21 cellular contexts compared by ENCODE assay signal in the genomic region with DNA sequence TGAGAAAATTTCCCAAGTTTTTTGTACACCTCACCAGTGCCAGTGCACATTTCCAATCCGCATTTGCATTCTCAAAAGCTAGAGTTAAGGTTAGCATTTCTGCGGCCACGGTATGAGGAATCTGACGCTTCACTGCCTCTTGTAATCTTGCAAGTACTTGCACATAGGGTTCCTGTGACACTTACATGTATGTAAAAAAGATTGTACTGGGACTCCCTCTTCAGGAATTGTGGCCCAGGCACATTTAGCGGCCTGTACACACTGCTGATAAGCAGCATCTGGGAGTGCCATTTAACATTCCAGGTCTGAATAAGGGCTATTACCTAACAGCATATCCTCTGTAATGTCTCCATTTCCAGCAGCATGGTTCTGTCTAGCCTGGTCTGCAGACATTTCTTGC.
DNase-seq lines count a peak whose midpoint lies in the region; ATAC-seq and TF ChIP-seq lines count a peak whose summit lies in the region.
"Had no signal": no experiment of that assay in that cellular context is flagged by ENCODE, and none has a peak within 500 bp of the region (broad histone marks: within the 10 kb centered on the region; RNA-seq: fewer than 3 reads in every experiment).

No MANE protein-coding gene starts in this region.

- H3K9ac ChIP-seq in trophoblast cell (ENCODE audit: low read length): no peak overlapping the region
- H3K9ac ChIP-seq: GM23248 had no signal

- H3K23ac ChIP-seq in trophoblast cell (ENCODE audit: low read length): no peak overlapping the region

- no peaks in the 10 kb centered on the region for H3K9me3 Mint-ChIP-seq in Calu3 (ENCODE audit: low read depth, unreplicated experiment)
- H3K9me3 Mint-ChIP-seq in naive thymus-derived CD4-positive, alpha-beta T cell: peaks cover 0 to 4% (median 0%) of the 10 kb centered on the region in 11 donors

- H3K4me2 ChIP-seq in OCI-LY7 (ENCODE audit: low read length): no peak overlapping the region
- no peak overlapping the region for H3K4me2 ChIP-seq in trophoblast cell (ENCODE audit: low read length)

- H3K18ac ChIP-seq in trophoblast cell (ENCODE audit: low read length): no peak overlapping the region

- no peak overlapping the region for H4K12ac ChIP-seq in trophoblast cell (ENCODE audit: low read depth, low read length)

- H3K9me3 ChIP-seq in OCI-LY7 (ENCODE audit: low read length) (no peaks in the 10 kb centered on the region), trophoblast cell (ENCODE audit: insufficient read depth, low read depth, low read length) (no peaks in the 10 kb centered on the region)
- H3K9me3 ChIP-seq in naive thymus-derived CD4-positive, alpha-beta T cell (ENCODE audit: control insufficient read depth in 2 of 3, low read length in 3 of 3): no peaks in the 10 kb centered on the region
- H3K9me3 ChIP-seq: HAP-1 had no signal

- no peak overlapping the region for H3K14ac ChIP-seq in trophoblast cell (ENCODE audit: low read length)

- no peaks in the 10 kb centered on the region for H3K27me3 ChIP-seq in trophoblast cell (ENCODE audit: insufficient read depth, low read length)
- no peaks in the 10 kb centered on the region for H3K27me3 ChIP-seq in naive thymus-derived CD4-positive, alpha-beta T cell (ENCODE audit: control insufficient read depth in 2 of 2, insufficient read depth in 2 of 2, low read length in 2 of 2)

- no peak overlapping the region for H3K27ac Mint-ChIP-seq in Calu3 (ENCODE audit: unreplicated experiment)
- H3K27ac Mint-ChIP-seq in naive thymus-derived CD4-positive, alpha-beta T cell: no peak overlapping the region
- H3K27ac Mint-ChIP-seq: IgD-negative memory B cell had no signal

- no peak overlapping the region for H3K4ac ChIP-seq in trophoblast cell (ENCODE audit: low read depth, low read length)

- H3K27ac ChIP-seq in OCI-LY7 (ENCODE audit: low read depth, low read length, poor library complexity, severe bottlenecking) (no peak overlapping the region), trophoblast cell (ENCODE audit: low read depth, low read length) (no peak overlapping the region)
- no peak overlapping the region for H3K27ac ChIP-seq in naive thymus-derived CD4-positive, alpha-beta T cell (ENCODE audit: low read depth, low read length)
- H3K27ac ChIP-seq: GM23248, HL-60 had no signal

- no peaks in the 10 kb centered on the region for H3K79me2 ChIP-seq in OCI-LY7 (ENCODE audit: insufficient read depth, low read depth, low read length)
- H3K79me2 ChIP-seq in trophoblast cell (ENCODE audit: control insufficient read depth, insufficient read depth, low read length, poor library complexity): no peaks in the 10 kb centered on the region

- BruUV-seq in Calu3 (replicated peaks; lab: Mats Ljungman, UMichigan) (no TSS peak), OCI-LY7 (replicated peaks; lab: Mats Ljungman, UMichigan) (no TSS peak)

- no peaks in the 10 kb centered on the region for H3K79me1 ChIP-seq in trophoblast cell (ENCODE audit: low read length)

- CTCF ChIA-PET in Calu3 (lab: Charles Lee): no interaction called here
- CTCF ChIA-PET in OCI-LY7 (lab: Charles Lee; ENCODE audit: unreplicated experiment): no interaction called here
- CTCF ChIA-PET in naive thymus-derived CD4-positive, alpha-beta T cell (lab: Charles Lee): no interaction called here

- H3K4me1 ChIP-seq in OCI-LY7 (ENCODE audit: insufficient read depth, low read length, poor library complexity, severe bottlenecking): peaks cover 50% of the 10 kb centered on the region
- no peaks in the 10 kb centered on the region for H3K4me1 ChIP-seq in trophoblast cell (ENCODE audit: control insufficient read depth in 1 of 2, insufficient read depth in 2 of 2, low read length in 2 of 2)
- no peaks in the 10 kb centered on the region for H3K4me1 ChIP-seq in naive thymus-derived CD4-positive, alpha-beta T cell (ENCODE audit: control insufficient read depth in 2 of 2, insufficient read depth in 2 of 2, low read length in 2 of 2)
- H3K4me1 ChIP-seq: HAP-1 had no signal

- peak overlapping the region; percentile 13 for H3K4me3 Mint-ChIP-seq in Calu3 (ENCODE audit: low read depth, unreplicated experiment)
- no peak overlapping the region for H3K4me3 Mint-ChIP-seq in naive thymus-derived CD4-positive, alpha-beta T cell
- H3K4me3 Mint-ChIP-seq: IgD-negative memory B cell had no signal

- H3K4me3 ChIP-seq in OCI-LY7 (ENCODE audit: low read depth, low read length, poor library complexity, severe bottlenecking) (no peak overlapping the region), trophoblast cell (ENCODE audit: low read depth, low read length) (no peak overlapping the region)
- H3K4me3 ChIP-seq in naive thymus-derived CD4-positive, alpha-beta T cell (ENCODE audit: low read length): no peak overlapping the region
- H3K4me3 ChIP-seq: GM23248, HAP-1 had no signal

- H3K36me3 Mint-ChIP-seq in Calu3 (ENCODE audit: insufficient read depth, unreplicated experiment): no peaks in the 10 kb centered on the region
- H3K36me3 Mint-ChIP-seq in naive thymus-derived CD4-positive, alpha-beta T cell: no peaks in the 10 kb centered on the region

- H2BK5ac ChIP-seq in trophoblast cell (ENCODE audit: low read depth, low read length, poor library complexity): no peak overlapping the region

- POLR2A ChIA-PET in OCI-LY7 (lab: Charles Lee): interaction anchor here (0.5 to 1.3 kb wide), 3 partner anchors 27 to 658 kb away, joined by 3 to 5 read pairs (median 5); no protein-coding TSS in a partner anchor
- POLR2A ChIA-PET in naive thymus-derived CD4-positive, alpha-beta T cell (lab: Charles Lee): no interaction called here

- WGBS in trophoblast cell (ENCODE audit: extremely low coverage, insufficient coverage, insufficient read length): no CpG with 5 or more reads among the region's 5 CpGs

- no peak overlapping the region for H2AK5ac ChIP-seq in trophoblast cell (ENCODE audit: low read length)

- H4K8ac ChIP-seq in trophoblast cell (ENCODE audit: low read depth, low read length): no peak overlapping the region

- no peaks in the 10 kb centered on the region for H3K27me3 Mint-ChIP-seq in Calu3 (ENCODE audit: unreplicated experiment)
- H3K27me3 Mint-ChIP-seq in naive thymus-derived CD4-positive, alpha-beta T cell: peaks cover 2 to 21% (median 6%) of the 10 kb centered on the region in 5 donors

- TF ChIP-seq CTCF in Calu3 (IDR thresholded peaks at IDR 0.05; ENCODE audit: unreplicated experiment): no peak
- TF ChIP-seq CTCF in OCI-LY7 (conservative IDR thresholded peaks at IDR 0.05; ENCODE audit: low read length): no peak
- TF ChIP-seq CTCF in GM10266 (IDR thresholded peaks at IDR 0.05; ENCODE audit: control insufficient read depth, insufficient read depth, low read depth, missing control alignments): no peak

- H4K20me1 ChIP-seq in OCI-LY7 (ENCODE audit: insufficient read depth, low read length): no peaks in the 10 kb centered on the region

- H3K9me2 ChIP-seq in OCI-LY7 (ENCODE audit: insufficient read depth, low read length): no peaks in the 10 kb centered on the region

- no peak overlapping the region for H4K91ac ChIP-seq in trophoblast cell (ENCODE audit: low read depth, low read length)

- DNase-seq in Calu3 (no peak), OCI-LY7 (ENCODE audit: low spot score) (peak; percentile 18), islet precursor cell (peak; percentile 78), trophoblast cell (peak; percentile 89 to 92), GM10266 (ENCODE audit: extremely low spot score) (no peak)
- DNase-seq in naive thymus-derived CD4-positive, alpha-beta T cell: no peak
- DNase-seq: C1 segment of cervical spinal cord, DMS 273 treated with DMSO at 0.1 percent for 48 hours, DND-41, GM23248, MM.1S, NCI-H1092, NCI-H1436 treated with DMSO at 0.1 percent for 48 hours, NCI-H2029 treated with DMSO at 0.1 percent for 48 hours, NCI-H2171 treated with DMSO at 0.1 percent for 48 hours, NCI-H774, SIG-M5 had no signal

- H2AFZ ChIP-seq in OCI-LY7 (ENCODE audit: low read length) (no peak overlapping the region), trophoblast cell (ENCODE audit: insufficient read depth, low read length, poor library complexity) (no peak overlapping the region)
- H2AFZ ChIP-seq: GM23248 had no signal

- no peak overlapping the region for H2BK12ac ChIP-seq in trophoblast cell (ENCODE audit: low read length)

- no peak overlapping the region for H2BK120ac ChIP-seq in trophoblast cell (ENCODE audit: insufficient read depth, low read length, poor library complexity)

- intact Hi-C loops in Calu3 (cut with micrococcal nuclease; ENCODE audit: unreplicated experiment) (no loop called here), OCI-LY7 (cut with micrococcal nuclease; ENCODE audit: unreplicated experiment) (no loop called here)
- intact Hi-C loops in naive thymus-derived CD4-positive, alpha-beta T cell (cut with micrococcal nuclease): no loop called here

- H3K4me1 Mint-ChIP-seq in Calu3 (ENCODE audit: low read depth, unreplicated experiment): peaks cover 21% of the 10 kb centered on the region
- H3K4me1 Mint-ChIP-seq in naive thymus-derived CD4-positive, alpha-beta T cell: no peaks in the 10 kb centered on the region

- ATAC-seq in GM19328 (IDR thresholded peaks at IDR 0.05; ENCODE audit: unreplicated experiment): no peak
- ATAC-seq in naive thymus-derived CD4-positive, alpha-beta T cell: no peak

- H3K36me3 ChIP-seq in OCI-LY7 (ENCODE audit: insufficient read depth, low read length) (no peaks in the 10 kb centered on the region), trophoblast cell (ENCODE audit: control insufficient read depth in 1 of 2, insufficient read depth in 2 of 2, low read length in 2 of 2) (no peaks in the 10 kb centered on the region)
- no peaks in the 10 kb centered on the region for H3K36me3 ChIP-seq in naive thymus-derived CD4-positive, alpha-beta T cell (ENCODE audit: control insufficient read depth in 2 of 3, insufficient read depth in 3 of 3, low read length in 3 of 3)
- H3K36me3 ChIP-seq: HAP-1 had no signal

Comparison
In these comparisons a context has a peak if more than half of its experiments do, and no peak if none do; other contexts are left out.
1. DNase-seq: peak in OCI-LY7 (single experiment), islet precursor cell (single experiment) and trophoblast cell (2 of 2); none in Calu3 (single experiment), naive thymus-derived CD4-positive, alpha-beta T cell (0 of 9) and GM10266 (single experiment).